In the genomic region with DNA sequence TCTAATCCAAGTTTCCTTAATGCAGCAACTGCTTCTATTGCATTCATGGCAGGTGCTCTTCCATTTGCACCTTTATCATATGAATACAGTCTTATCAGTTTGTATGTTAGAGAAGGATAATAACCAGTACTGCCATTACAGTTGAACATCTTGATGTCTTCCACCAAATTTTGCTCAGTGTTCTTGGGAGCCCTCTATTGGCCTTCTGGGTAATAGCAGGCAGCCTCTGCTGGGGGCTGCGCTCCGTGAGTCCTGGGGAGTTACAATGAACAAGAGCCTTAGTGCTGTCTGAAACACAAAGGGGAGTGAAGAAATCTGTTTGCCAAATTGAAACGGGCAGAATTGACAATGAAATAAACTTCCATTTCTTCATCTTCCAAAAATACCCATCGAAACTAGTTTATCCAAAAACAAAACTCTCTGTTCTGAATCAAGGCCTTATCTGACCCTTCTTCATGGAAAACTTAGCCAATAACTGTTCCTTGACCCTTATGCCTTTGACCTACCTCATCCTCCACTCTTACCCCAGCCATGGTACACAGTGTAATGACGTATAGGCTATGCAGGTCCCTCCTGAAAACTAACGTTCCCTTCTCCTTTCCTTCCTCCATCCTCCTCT, we compare ENCODE assay signal across 10 cellular contexts.
A peak's percentile ranks its signal among the peaks of the same experiment; 100 is the strongest.
DNase-seq lines count a peak whose midpoint lies in the region; ATAC-seq, FAIRE-seq and TF ChIP-seq lines count a peak whose summit lies in the region.
"Had no signal": no experiment of that assay in that cellular context is flagged by ENCODE, and none has a peak within 500 bp of the region (broad histone marks: within the 10 kb centered on the region; RNA-seq: fewer than 3 reads in every experiment).

No MANE protein-coding gene starts in this region.

- H3K9me3 ChIP-seq in SJCRH30 (replicated peaks) (peaks cover 15% of the 10 kb centered on the region), endothelial cell of umbilical vein (replicated peaks; ENCODE audit: control insufficient read depth, insufficient read depth, low read length) (no peaks in the 10 kb centered on the region)
- H3K9me3 ChIP-seq in naive thymus-derived CD4-positive, alpha-beta T cell (ENCODE audit: control insufficient read depth in 2 of 3, low read length in 3 of 3): peaks cover 0 to 12% (median 0%) of the 10 kb centered on the region in 3 experiments

- no peaks in the 10 kb centered on the region for H3K4me1 Mint-ChIP-seq in naive thymus-derived CD4-positive, alpha-beta T cell

- H3K9ac ChIP-seq in endothelial cell of umbilical vein (replicated peaks; ENCODE audit: extremely low read depth, insufficient read depth, low read length): no peak overlapping the region

- peaks cover 0 to 21% (median 13%) of the 10 kb centered on the region in 11 donors for H3K9me3 Mint-ChIP-seq in naive thymus-derived CD4-positive, alpha-beta T cell

- dilution Hi-C loops in endothelial cell of umbilical vein (cut with MboI; ENCODE audit: extremely low pct_ligation_motif_present, low sequenced_read_pairs): no loop called here

- no peaks in the 10 kb centered on the region for H3K27me3 ChIP-seq in SJCRH30
- H3K27me3 ChIP-seq in endothelial cell of umbilical vein (ENCODE audit: control insufficient read depth in 2 of 2, insufficient read depth in 2 of 2, low read length in 2 of 2): no peaks in the 10 kb centered on the region
- H3K27me3 ChIP-seq in naive thymus-derived CD4-positive, alpha-beta T cell (ENCODE audit: control insufficient read depth in 2 of 2, insufficient read depth in 2 of 2, low read length in 2 of 2): no peaks in the 10 kb centered on the region

- POLR2A ChIA-PET in endothelial cell of umbilical vein (lab: Charles Lee): no interaction called here
- POLR2A ChIA-PET in naive thymus-derived CD4-positive, alpha-beta T cell (lab: Charles Lee): no interaction called here

- CTCF ChIA-PET in endothelial cell of umbilical vein (lab: Charles Lee): interaction anchor here (0.7 kb wide), 2 partner anchors 602 to 1986 kb away, joined by 4 to 5 read pairs; no protein-coding TSS in a partner anchor
- CTCF ChIA-PET in naive thymus-derived CD4-positive, alpha-beta T cell (lab: Charles Lee): no interaction called here

- DNase-seq in DMS 273 (lab: John Stamatoyannopoulos, UW; ENCODE audit: unreplicated experiment) (peak; percentile 76), DMS 273 treated with DMSO at 0.1 percent for 48 hours (lab: John Stamatoyannopoulos, UW) (no peak), HK-2 (ENCODE audit: unreplicated experiment) (peak; percentile 14), SJCRH30 (peak; percentile 47 to 83), endothelial cell of umbilical vein (ENCODE audit: low read depth, low spot score) (peak; percentile 18)
- peak in 3 of 9 donors; percentile 7 to 10 (median 8) for DNase-seq in naive thymus-derived CD4-positive, alpha-beta T cell

- TF ChIP-seq POLR2A in endothelial cell of umbilical vein (IDR thresholded peaks at IDR 0.05; ENCODE audit: low read depth, low read length): no peak

- H3K4me2 ChIP-seq in endothelial cell of umbilical vein (ENCODE audit: insufficient read depth, low read length): no peak overlapping the region

- no peak overlapping the region for H2AFZ ChIP-seq in endothelial cell of umbilical vein (ENCODE audit: low read depth, low read length)

- TF ChIP-seq CTCF in endothelial cell of umbilical vein (IDR thresholded peaks at IDR 0.05; ENCODE audit: extremely low read depth in 1 of 2, insufficient read depth in 1 of 2, low read depth in 1 of 2, low read length in 2 of 2): peak; percentile 57 to 60

- H4K20me1 ChIP-seq in endothelial cell of umbilical vein (replicated peaks; ENCODE audit: control insufficient read depth, extremely low read depth, insufficient read depth, low read length): no peaks in the 10 kb centered on the region

- H3K9me1 ChIP-seq in endothelial cell of umbilical vein (replicated peaks; ENCODE audit: control insufficient read depth, extremely low read depth, insufficient read depth, low read length): no peaks in the 10 kb centered on the region

- peak; percentile 45 for ATAC-seq in naive thymus-derived CD4-positive, alpha-beta T cell
- ATAC-seq in GM19023 (IDR thresholded peaks at IDR 0.05; ENCODE audit: unreplicated experiment) (no peak), HG02610 (IDR thresholded peaks at IDR 0.05; ENCODE audit: unreplicated experiment) (no peak)
- ATAC-seq: naive thymus-derived CD8-positive, alpha-beta T cell had no signal

- intact Hi-C loops in endothelial cell of umbilical vein (cut with micrococcal nuclease): loop anchor here (1.0 kb wide), 1 partner anchor 603 kb away; no protein-coding TSS in a partner anchor
- intact Hi-C loops in naive thymus-derived CD4-positive, alpha-beta T cell (cut with micrococcal nuclease): loop anchor here in 1 of 2 donors (2.0 to 5.0 kb wide), 2 partner anchors 545 to 884 kb away; no protein-coding TSS in a partner anchor

- H3K36me3 ChIP-seq in SJCRH30 (peaks cover 24% of the 10 kb centered on the region; the same call in 1 of the 2 replicates), endothelial cell of umbilical vein (ENCODE audit: control insufficient read depth in 2 of 2, extremely low read depth in 1 of 2, insufficient read depth in 2 of 2, low read length in 2 of 2) (no peaks in the 10 kb centered on the region)
- H3K36me3 ChIP-seq in naive thymus-derived CD4-positive, alpha-beta T cell (ENCODE audit: control insufficient read depth in 2 of 3, insufficient read depth in 3 of 3, low read length in 3 of 3): no peaks in the 10 kb centered on the region

- peaks cover 5% of the 10 kb centered on the region; the same call in 1 of the 2 replicates for H3K4me1 ChIP-seq in SJCRH30
- no peaks in the 10 kb centered on the region for H3K4me1 ChIP-seq in endothelial cell of umbilical vein (ENCODE audit: control insufficient read depth, extremely low read depth, insufficient read depth, low read length)
- no peaks in the 10 kb centered on the region for H3K4me1 ChIP-seq in naive thymus-derived CD4-positive, alpha-beta T cell (ENCODE audit: control insufficient read depth in 2 of 2, insufficient read depth in 2 of 2, low read length in 2 of 2)

- no peak overlapping the region for H3K4me3 ChIP-seq in SJCRH30
- no peak overlapping the region for H3K4me3 ChIP-seq in endothelial cell of umbilical vein (replicated peaks in 1 of 3; ENCODE audit: insufficient read depth in 1 of 3, low read depth in 1 of 3, low read length in 3 of 3)
- H3K4me3 ChIP-seq in naive thymus-derived CD4-positive, alpha-beta T cell (ENCODE audit: low read length): no peak overlapping the region

- no TSS peak for BruUV-seq in endothelial cell of umbilical vein (replicated peaks; lab: Mats Ljungman, UMichigan)

- H3K27ac ChIP-seq in SJCRH30: no peak overlapping the region
- no peak overlapping the region for H3K27ac ChIP-seq in endothelial cell of umbilical vein (ENCODE audit: insufficient read depth, low read depth, low read length)
- H3K27ac ChIP-seq in naive thymus-derived CD4-positive, alpha-beta T cell (ENCODE audit: low read depth, low read length): no peak overlapping the region

- H3K27ac Mint-ChIP-seq in naive thymus-derived CD4-positive, alpha-beta T cell: no peak overlapping the region
- H3K27ac Mint-ChIP-seq: naive thymus-derived CD8-positive, alpha-beta T cell had no signal

- H3K79me2 ChIP-seq in endothelial cell of umbilical vein (ENCODE audit: control insufficient read depth, insufficient read depth, low read length): no peaks in the 10 kb centered on the region

- FAIRE-seq in endothelial cell of umbilical vein (lab: Jason Lieb, UNC): no peak
- FAIRE-seq: A204.1 had no signal

- no peak overlapping the region for H3K4me3 Mint-ChIP-seq in naive thymus-derived CD4-positive, alpha-beta T cell
- H3K4me3 Mint-ChIP-seq: naive thymus-derived CD8-positive, alpha-beta T cell had no signal

- H3K27me3 Mint-ChIP-seq in naive thymus-derived CD4-positive, alpha-beta T cell: peaks cover 3 to 38% (median 33%) of the 10 kb centered on the region in 5 donors

- H3K36me3 Mint-ChIP-seq in naive thymus-derived CD4-positive, alpha-beta T cell: no peaks in the 10 kb centered on the region

TF ChIP-seq in endothelial cell of umbilical vein, 7 proteins besides CTCF, POLR2A, EP300 and RAD21:
- TF ChIP-seq GATA2 (IDR thresholded peaks at IDR 0.05; ENCODE audit: insufficient read depth, insufficient read length, low read depth, low read length): no peak
- TF ChIP-seq EZH2 (IDR thresholded peaks at IDR 0.05; ENCODE audit: borderline replicate concordance, low read depth, low read length, severe bottlenecking): no peak
- TF ChIP-seq FOS (IDR thresholded peaks at IDR 0.05; ENCODE audit: borderline replicate concordance, insufficient read depth, low read length): no peak
- TF ChIP-seq POLR2AphosphoS5 (IDR thresholded peaks at IDR 0.05; ENCODE audit: insufficient read depth, low read depth, low read length): no peak
- TF ChIP-seq MYC (IDR thresholded peaks at IDR 0.05; ENCODE audit: low read depth, low read length): no peak
- TF ChIP-seq, protein P1, sequence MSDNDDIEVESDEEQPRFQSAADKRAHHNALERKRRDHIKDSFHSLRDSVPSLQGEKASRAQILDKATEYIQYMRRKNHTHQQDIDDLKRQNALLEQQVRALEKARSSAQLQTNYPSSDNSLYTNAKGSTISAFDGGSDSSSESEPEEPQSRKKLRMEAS (IDR thresholded peaks at IDR 0.05; ENCODE audit: insufficient read depth, insufficient read length): no peak
- no peak for TF ChIP-seq JUN (IDR thresholded peaks at IDR 0.05; ENCODE audit: borderline replicate concordance, insufficient read depth, insufficient read length, low read depth)
